Comparison of ENCODE assay signal across 1 cellular context in genomic region chr6:106046116-106046853, GRCh38.
TF ChIP-seq lines count a peak whose summit lies in the region.

No MANE protein-coding gene starts in this region.

TF ChIP-seq in GM23338, 12 proteins besides CTCF, POLR2A, EP300 and RAD21:
- TF ChIP-seq, protein P1, sequence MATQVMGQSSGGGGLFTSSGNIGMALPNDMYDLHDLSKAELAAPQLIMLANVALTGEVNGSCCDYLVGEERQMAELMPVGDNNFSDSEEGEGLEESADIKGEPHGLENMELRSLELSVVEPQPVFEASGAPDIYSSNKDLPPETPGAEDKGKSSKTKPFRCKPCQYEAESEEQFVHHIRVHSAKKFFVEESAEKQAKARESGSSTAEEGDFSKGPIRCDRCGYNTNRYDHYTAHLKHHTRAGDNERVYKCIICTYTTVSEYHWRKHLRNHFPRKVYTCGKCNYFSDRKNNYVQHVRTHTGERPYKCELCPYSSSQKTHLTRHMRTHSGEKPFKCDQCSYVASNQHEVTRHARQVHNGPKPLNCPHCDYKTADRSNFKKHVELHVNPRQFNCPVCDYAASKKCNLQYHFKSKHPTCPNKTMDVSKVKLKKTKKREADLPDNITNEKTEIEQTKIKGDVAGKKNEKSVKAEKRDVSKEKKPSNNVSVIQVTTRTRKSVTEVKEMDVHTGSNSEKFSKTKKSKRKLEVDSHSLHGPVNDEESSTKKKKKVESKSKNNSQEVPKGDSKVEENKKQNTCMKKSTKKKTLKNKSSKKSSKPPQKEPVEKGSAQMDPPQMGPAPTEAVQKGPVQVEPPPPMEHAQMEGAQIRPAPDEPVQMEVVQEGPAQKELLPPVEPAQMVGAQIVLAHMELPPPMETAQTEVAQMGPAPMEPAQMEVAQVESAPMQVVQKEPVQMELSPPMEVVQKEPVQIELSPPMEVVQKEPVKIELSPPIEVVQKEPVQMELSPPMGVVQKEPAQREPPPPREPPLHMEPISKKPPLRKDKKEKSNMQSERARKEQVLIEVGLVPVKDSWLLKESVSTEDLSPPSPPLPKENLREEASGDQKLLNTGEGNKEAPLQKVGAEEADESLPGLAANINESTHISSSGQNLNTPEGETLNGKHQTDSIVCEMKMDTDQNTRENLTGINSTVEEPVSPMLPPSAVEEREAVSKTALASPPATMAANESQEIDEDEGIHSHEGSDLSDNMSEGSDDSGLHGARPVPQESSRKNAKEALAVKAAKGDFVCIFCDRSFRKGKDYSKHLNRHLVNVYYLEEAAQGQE (IDR thresholded peaks at IDR 0.05; ENCODE audit: unreplicated experiment) = no peak
- TF ChIP-seq ZNF114 (CRISPR knock-in tag; IDR thresholded peaks at IDR 0.05) (no peak), JUNB (IDR thresholded peaks at IDR 0.05; ENCODE audit: unreplicated experiment) (no peak), ZNF331 (CRISPR knock-in tag; IDR thresholded peaks at IDR 0.05; ENCODE audit: low read depth) (no peak), ETS1 (IDR thresholded peaks at IDR 0.05) (no peak), STAT1 (IDR thresholded peaks at IDR 0.05; ENCODE audit: unreplicated experiment) (no peak)
